Comparison of ENCODE assay signal across 14 cellular contexts in the genomic region with DNA sequence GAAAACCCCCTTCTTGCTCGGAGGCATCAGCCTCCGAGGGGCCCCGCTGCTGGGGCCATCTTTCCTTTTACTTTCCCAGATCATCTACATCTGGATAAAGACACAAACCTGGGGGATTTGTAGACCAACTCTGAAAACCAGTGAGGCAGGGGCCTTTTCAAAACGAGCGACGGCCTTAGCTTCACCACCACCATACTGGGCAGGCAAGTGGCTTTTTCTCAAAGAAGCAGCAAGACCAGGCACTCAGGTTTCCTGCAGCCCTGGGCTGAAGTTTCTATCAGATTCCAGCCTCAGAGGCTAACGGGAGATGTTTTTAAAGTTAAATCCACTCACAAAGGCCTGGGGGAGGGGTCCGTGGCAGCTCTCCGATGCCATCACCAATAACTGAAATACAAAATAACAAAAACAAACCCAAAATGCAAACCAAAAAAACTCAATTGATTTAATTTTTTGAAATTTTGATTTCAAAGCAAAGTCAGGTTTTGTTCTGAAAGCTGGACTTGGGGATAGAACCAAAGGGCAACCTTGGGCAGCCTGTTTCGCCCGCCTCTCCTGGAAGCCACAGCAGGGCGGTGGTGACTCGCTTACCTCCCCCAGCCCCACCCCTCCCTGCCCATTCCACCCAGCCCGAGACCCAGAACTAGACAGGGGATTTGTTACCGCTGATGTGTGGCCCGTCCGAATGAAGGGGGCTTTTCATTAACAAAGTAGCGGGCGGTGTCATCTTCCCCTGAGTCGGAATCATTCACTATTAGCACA. TPM values are rescaled to one million over a fixed set of nuclear protein-coding genes. Genes with fewer than 3 reads are reported as not detected.
"Had no signal": no experiment of that assay in that cellular context is flagged by ENCODE, and none has a peak within 500 bp of the region (broad histone marks: within the 10 kb centered on the region; RNA-seq: fewer than 3 reads in every experiment).

No MANE protein-coding gene starts in this region.

- H3K4me3 Mint-ChIP-seq: activated CD4-positive, alpha-beta memory T cell treated with anti-CD3 and anti-CD28 coated beads for 36 hours; natural killer cell treated with Interleukin-12 subunit alpha and Interleukin-12 subunit beta and Interleukin-15 and Interleukin-18, amount 100 ng/mL, for 72 hours had no signal

- DNase-seq: activated CD4-positive, alpha-beta memory T cell treated with anti-CD3 and anti-CD28 coated beads for 36 hours; activated CD4-positive, alpha-beta T cell treated with anti-CD3 and anti-CD28 coated beads for 1 hour; activated naive CD4-positive, alpha-beta T cell; aorta; glutamatergic neuron; pancreas; retina had no signal

- H3K27me3 Mint-ChIP-seq: activated CD4-positive, alpha-beta memory T cell treated with anti-CD3 and anti-CD28 coated beads for 36 hours had no signal

- H3K27me3 ChIP-seq: pancreas, tibial nerve had no signal

- H3K27ac Mint-ChIP-seq: activated CD4-positive, alpha-beta memory T cell treated with anti-CD3 and anti-CD28 coated beads for 36 hours; natural killer cell treated with Interleukin-12 subunit alpha and Interleukin-12 subunit beta and Interleukin-15 and Interleukin-18, amount 100 ng/mL, for 72 hours had no signal

- H3K4me3 ChIP-seq: breast epithelium, esophagus muscularis mucosa, pancreas, skin epidermis, tibial nerve had no signal

- H3K36me3 Mint-ChIP-seq: activated CD4-positive, alpha-beta memory T cell treated with anti-CD3 and anti-CD28 coated beads for 36 hours; natural killer cell treated with Interleukin-12 subunit alpha and Interleukin-12 subunit beta and Interleukin-15 and Interleukin-18, amount 100 ng/mL, for 72 hours had no signal

- H3K27ac ChIP-seq: breast epithelium, esophagus muscularis mucosa, pancreas, skin epidermis, tibial nerve had no signal

- H3K9me3 Mint-ChIP-seq: natural killer cell treated with Interleukin-12 subunit alpha and Interleukin-12 subunit beta and Interleukin-15 and Interleukin-18, amount 100 ng/mL, for 72 hours had no signal

- ATAC-seq: natural killer cell treated with Interleukin-12 subunit alpha and Interleukin-12 subunit beta and Interleukin-15 and Interleukin-18, amount 100 ng/mL, for 72 hours; pancreas had no signal

RNA-seq across cellular contexts. Expression of gene SALL1, which starts 55.8 kb away (rescaled TPM):
- total RNA-seq: activated CD4-positive, alpha-beta memory T cell treated with anti-CD3 and anti-CD28 coated beads for 36 hours; aorta; esophagus muscularis mucosa; lung microvascular endothelial cell; T-helper 2 cell treated with Interferon-gamma antibody and Interleukin-4, amounts not matched to agents 100 ng/mL and 5 ng/mL, for 36 hours had no signal
